In the genomic region with DNA sequence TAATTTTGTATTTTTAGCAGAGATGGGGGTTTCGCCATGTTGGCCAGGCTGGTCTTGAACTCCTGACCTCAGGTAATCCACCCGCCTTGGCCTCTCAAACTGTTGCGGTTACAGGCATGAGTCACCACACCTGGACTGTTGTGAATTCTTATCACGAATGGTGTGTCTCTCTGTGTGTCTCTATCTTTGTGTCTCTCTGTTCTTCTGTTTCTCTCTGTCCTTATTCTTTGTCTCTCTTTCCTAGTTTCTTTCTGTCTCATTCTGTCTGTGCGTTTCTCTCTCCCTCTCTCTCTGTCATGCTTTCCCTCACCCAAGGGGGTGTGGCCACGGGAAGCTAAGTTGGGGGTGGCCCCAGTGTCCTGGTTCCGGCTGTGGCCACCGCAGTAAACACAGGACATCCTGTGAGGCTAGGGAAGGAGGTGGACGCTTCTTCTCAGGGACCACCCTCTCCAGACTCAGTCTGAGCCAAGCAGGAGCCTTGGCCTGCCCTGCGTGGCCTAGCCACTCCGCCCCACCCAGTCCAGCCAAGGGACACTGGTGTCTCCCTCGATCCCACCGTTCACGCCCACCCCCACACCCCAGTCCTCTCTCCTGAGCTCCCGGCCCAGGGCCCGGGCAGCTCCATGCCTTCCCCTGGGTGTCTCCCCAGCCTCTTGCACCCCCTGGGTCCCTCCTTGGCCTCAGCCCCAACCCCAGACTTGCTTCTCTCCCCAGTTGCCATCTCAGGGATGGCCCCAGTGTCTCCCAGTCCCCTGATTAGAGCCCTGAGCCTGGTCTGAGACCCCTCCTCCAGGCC, we compare ENCODE assay signal across 8 cellular contexts. TPM values are rescaled to one million over a fixed set of nuclear protein-coding genes. Genes with fewer than 3 reads are reported as not detected.
DNase-seq lines count a peak whose midpoint lies in the region; ATAC-seq and TF ChIP-seq lines count a peak whose summit lies in the region.

No MANE protein-coding gene starts in this region.

- H3K36me3 ChIP-seq in SJCRH30: no peaks in the 10 kb centered on the region
- no peaks in the 10 kb centered on the region for H3K36me3 ChIP-seq in esophagus squamous epithelium
- H3K36me3 ChIP-seq in prostate gland: no peaks in the 10 kb centered on the region

- H3K27me3 ChIP-seq in SJCRH30: no peaks in the 10 kb centered on the region
- peaks cover 0 to 9% (median 0%) of the 10 kb centered on the region in 4 donors for H3K27me3 ChIP-seq in esophagus squamous epithelium
- H3K27me3 ChIP-seq in prostate gland (replicated peaks; ENCODE audit: insufficient read depth): no peaks in the 10 kb centered on the region

- H3K9me3 ChIP-seq in SJCRH30 (replicated peaks) (no peaks in the 10 kb centered on the region), esophagus squamous epithelium (no peaks in the 10 kb centered on the region), prostate gland (no peaks in the 10 kb centered on the region)

- ATAC-seq in GM21447 (IDR thresholded peaks at IDR 0.05; ENCODE audit: unreplicated experiment): no peak

- H3K4me3 ChIP-seq in GM12864 (ENCODE audit: low read depth, low read length): no peak overlapping the region
- H3K4me3 ChIP-seq in SJCRH30: peak overlapping the region; percentile 35
- no peak overlapping the region for H3K4me3 ChIP-seq in esophagus squamous epithelium
- no peak overlapping the region for H3K4me3 ChIP-seq in prostate gland

- TF ChIP-seq CTCF in GM12864 (IDR thresholded peaks at IDR 0.05; ENCODE audit: low read depth, low read length, missing control alignments): no peak
- TF ChIP-seq CTCF in esophagus squamous epithelium (IDR thresholded peaks at IDR 0.05): no peak
- TF ChIP-seq CTCF in prostate gland (IDR thresholded peaks at IDR 0.05): no peak

- in situ Hi-C loops in ACHN (cut with HindIII; ENCODE audit: low pct_ligation_motif_present, low pct_unique_long_range_greater_than_20kb, low sequenced_read_pairs): no loop called here

- WGBS in esophagus squamous epithelium, 2 donors: 29 to 41% methylated on average over 12 to 14 of the region's 16 CpGs
- 54% methylated on average over 16 of the region's 16 CpGs for WGBS in prostate gland

- intact Hi-C loops in esophagus squamous epithelium (cut with DNase I): no loop called here
- intact Hi-C loops in prostate gland (cut with DNase I): no loop called here

- H3K27ac ChIP-seq in SJCRH30 (peak overlapping the region; percentile 72), esophagus squamous epithelium (peak overlapping the region; percentile 52 to 88 (median 76)), prostate gland (peak overlapping the region; percentile 23 to 60)

- DNase-seq in GM12864 (ENCODE audit: low read depth): peak; percentile 55
- DNase-seq in SJCRH30: peak; percentile 85 to 88
- DNase-seq in esophagus squamous epithelium (lab: John Stamatoyannopoulos, UW): no peak
- DNase-seq in prostate gland (ENCODE audit: low spot score): no peak
- DNase-seq in activated T-cell treated with anti-CD3 and anti-CD28 coated beads, Interleukin-2, amount 50 U/mL, for 1 hour: no peak
- DNase-seq in NCI-H2029 (lab: John Stamatoyannopoulos, UW): no peak
- DNase-seq in ACHN: no peak

- H3K4me1 ChIP-seq in SJCRH30 (peaks cover 18% of the 10 kb centered on the region; the same call in 1 of the 2 replicates), esophagus squamous epithelium (peaks cover 14 to 57% (median 16%) of the 10 kb centered on the region in 3 donors), prostate gland (replicated peaks) (no peaks in the 10 kb centered on the region)

- peak in 1 of 4 donors; percentile 44 for TF ChIP-seq POLR2A in esophagus squamous epithelium (IDR thresholded peaks at IDR 0.05)
- TF ChIP-seq POLR2A in prostate gland (IDR thresholded peaks at IDR 0.05): peak; percentile 17

RNA-seq across cellular contexts. Expression of a gene that starts 3.9 kb away (rescaled TPM):
- total RNA-seq in SJCRH30 (2014; rRNA removed; shearing (Covaris generic)): 2.9 and 4.0 TPM in 2 replicates
- total RNA-seq in esophagus squamous epithelium (1 to 10 TPM in 3 of 4 donors, under 1 TPM in 1; 0.70 to 6.1 (median 2.4) TPM), prostate gland (10 to 100 TPM in 1 of 2 donors, 1 to 10 TPM in 1; 4.1 to 10.7 TPM)

RNA-seq across cellular contexts. Expression of a gene that starts 8.7 kb away (rescaled TPM):
- total RNA-seq in SJCRH30 (2014; rRNA removed; shearing (Covaris generic)): 4.4 and 5.3 TPM in 2 replicates
- total RNA-seq in esophagus squamous epithelium (10 to 100 TPM; 10.2 to 24.9 (median 16.2) TPM), prostate gland (10 to 100 TPM; 15.9 to 19.5 TPM)

RNA-seq across cellular contexts. Expression of a gene that starts 27.0 kb away (rescaled TPM):
- total RNA-seq in SJCRH30 (2014; rRNA removed; shearing (Covaris generic)): 29.7 and 35.6 TPM in 2 replicates
- total RNA-seq in esophagus squamous epithelium: 10 to 100 TPM in 3 of 4 donors, 1 to 10 TPM in 1; 8.9 to 17.4 (median 12.0) TPM
- 10 to 100 TPM; 22.7 to 37.3 TPM for total RNA-seq in prostate gland

RNA-seq across cellular contexts. Expression of a gene that starts 27.1 kb away (rescaled TPM):
- total RNA-seq in SJCRH30 (2014; rRNA removed; shearing (Covaris generic)): 0.10 TPM in 1 of 2 replicates, not detected in the other
- total RNA-seq in esophagus squamous epithelium (under 1 TPM in 1 of 4 donors, not detected in 3; 0.19 TPM), prostate gland (1 to 10 TPM in 1 of 2 donors, under 1 TPM in 1; 0.14 to 2.6 TPM)

RNA-seq across cellular contexts. Expression of a gene that starts 48.4 kb away (rescaled TPM):
- total RNA-seq in SJCRH30 (2014; rRNA removed; shearing (Covaris generic)): 3.8 and 6.6 TPM in 2 replicates
- total RNA-seq in esophagus squamous epithelium (100 to 1,000 TPM; 177 to 283 (median 236) TPM), prostate gland (100 to 1,000 TPM; 101 to 261 TPM)

Comparison
In these comparisons a context has a peak if more than half of its experiments do, and no peak if none do; other contexts are left out.
1. DNase-seq: peak in GM12864 (single experiment) and SJCRH30 (2 of 2); none in esophagus squamous epithelium (single experiment), prostate gland (single experiment), activated T-cell treated with anti-CD3 and anti-CD28 coated beads, Interleukin-2, amount 50 U/mL, for 1 hour (single experiment), NCI-H2029 (single experiment) and ACHN (single experiment).
2. Peak in every context shown above with its lines, with median percentiles within 50 percentile points of each other: H3K27ac ChIP-seq.